10 cellular contexts compared by ENCODE assay signal in genomic region chr17:77143306-77143705, GRCh38. TPM values are rescaled to one million over a fixed set of nuclear protein-coding genes. Genes with fewer than 3 reads are reported as not detected.
A peak's percentile ranks its signal among the peaks of the same experiment; 100 is the strongest.
DNase-seq lines count a peak whose midpoint lies in the region; ATAC-seq and TF ChIP-seq lines count a peak whose summit lies in the region.
"Had no signal": no experiment of that assay in that cellular context is flagged by ENCODE, and none has a peak within 500 bp of the region (broad histone marks: within the 10 kb centered on the region; RNA-seq: fewer than 3 reads in every experiment).

No MANE protein-coding gene starts in this region.

- H3K9me3 ChIP-seq in CD4-positive, CD25-positive, alpha-beta regulatory T cell (ENCODE audit: control insufficient read depth in 2 of 2, low read length in 2 of 2): no peaks in the 10 kb centered on the region

- H3K27ac Mint-ChIP-seq in CD4-positive, CD25-positive, alpha-beta regulatory T cell: peak overlapping the region in 2 of 3 donors; percentile 23 to 52
- no peak overlapping the region for H3K27ac Mint-ChIP-seq in neural crest cell (ENCODE audit: unreplicated experiment)

- H3K36me3 ChIP-seq in CD4-positive, CD25-positive, alpha-beta regulatory T cell (ENCODE audit: control insufficient read depth, insufficient read depth, low read length): peaks cover 45% of the 10 kb centered on the region

- peaks cover 4% of the 10 kb centered on the region for H3K27me3 Mint-ChIP-seq in CD4-positive, CD25-positive, alpha-beta regulatory T cell
- no peaks in the 10 kb centered on the region for H3K27me3 Mint-ChIP-seq in neural crest cell (ENCODE audit: low read depth)

- H3K9me3 Mint-ChIP-seq in CD4-positive, CD25-positive, alpha-beta regulatory T cell: peaks cover 0 to 3% (median 1%) of the 10 kb centered on the region in 7 donors
- H3K9me3 Mint-ChIP-seq in neural crest cell: no peaks in the 10 kb centered on the region

- TF ChIP-seq CTCF in choroid plexus epithelial cell (conservative IDR thresholded peaks at IDR 0.05; ENCODE audit: low read depth, low read length) (no peak), neural crest cell (conservative IDR thresholded peaks at IDR 0.05) (no peak)

- peak overlapping the region; percentile 18 for H3K27ac ChIP-seq in CD4-positive, CD25-positive, alpha-beta regulatory T cell (ENCODE audit: insufficient read depth, low read length, poor library complexity, severe bottlenecking)

- H3K4me3 Mint-ChIP-seq in CD4-positive, CD25-positive, alpha-beta regulatory T cell: peak overlapping the region; percentile 67 to 96 (median 92)
- H3K4me3 Mint-ChIP-seq in neural crest cell: peak overlapping the region; percentile 92

- peaks cover 27% of the 10 kb centered on the region for H3K36me3 Mint-ChIP-seq in CD4-positive, CD25-positive, alpha-beta regulatory T cell
- H3K36me3 Mint-ChIP-seq in neural crest cell (ENCODE audit: low read depth): peaks cover 10% of the 10 kb centered on the region

- H3K27me3 ChIP-seq in CD4-positive, CD25-positive, alpha-beta regulatory T cell (ENCODE audit: control insufficient read depth, insufficient read depth, low read length): no peaks in the 10 kb centered on the region

- peak overlapping the region; percentile 60 for H3K4me3 ChIP-seq in CD4-positive, CD25-positive, alpha-beta regulatory T cell (ENCODE audit: low read depth, low read length)
- H3K4me3 ChIP-seq in choroid plexus epithelial cell (ENCODE audit: low read depth, low read length): peak overlapping the region; percentile 23

- H3K4me1 Mint-ChIP-seq in CD4-positive, CD25-positive, alpha-beta regulatory T cell: peaks cover 37 to 79% (median 56%) of the 10 kb centered on the region in 4 donors
- H3K4me1 Mint-ChIP-seq in neural crest cell: peaks cover 63% of the 10 kb centered on the region

- ATAC-seq in CD4-positive, CD25-positive, alpha-beta regulatory T cell (ENCODE audit: low read depth in 2 of 2): no peak
- no peak for ATAC-seq in HG02852 (IDR thresholded peaks at IDR 0.05; ENCODE audit: unreplicated experiment)

- DNase-seq in CD4-positive, CD25-positive, alpha-beta regulatory T cell: no peak
- DNase-seq in NCI-H526 treated with DMSO at 0.1 percent for 48 hours (lab: John Stamatoyannopoulos, UW) (peak; percentile 74), choroid plexus epithelial cell (ENCODE audit: low read depth) (no peak), neural crest cell (ENCODE audit: low read depth, low spot score) (no peak), mesenteric fat pad (ENCODE audit: low spot score) (no peak), middle frontal gyrus (ENCODE audit: extremely low spot score, low spot score) (no peak)
- no peak for DNase-seq in activated CD4-positive, alpha-beta T cell treated with anti-CD3 and anti-CD28 coated beads for 1 hour
- DNase-seq: effector CD4-positive, alpha-beta T cell; NCI-H82 had no signal

- peaks cover 67% of the 10 kb centered on the region for H3K4me1 ChIP-seq in CD4-positive, CD25-positive, alpha-beta regulatory T cell (ENCODE audit: control insufficient read depth, insufficient read depth, low read length, poor library complexity, severe bottlenecking)

RNA-seq across cellular contexts. Expression of gene SEC14L1, which starts 2.5 kb away (rescaled TPM):
- 143 TPM for total RNA-seq in CD4-positive, CD25-positive, alpha-beta regulatory T cell
- 10 to 100 TPM; 13.2 to 20.8 (median 20.2) TPM for polyA plus RNA-seq in CD4-positive, CD25-positive, alpha-beta regulatory T cell
- total RNA-seq in neural crest cell (108 TPM in 2 replicates), mesenteric fat pad (192 TPM)
